In genomic region chr1:189939967-189940366, GRCh38 we compare ENCODE assay signal across 1 cellular context.
TF ChIP-seq lines count a peak whose summit lies in the region.

No MANE protein-coding gene starts in this region.

TF ChIP-seq in HCT116, 20 proteins besides CTCF, POLR2A, EP300 and RAD21 (continued from another document):
- TF ChIP-seq TCF7L2 (IDR thresholded peaks at IDR 0.05; ENCODE audit: borderline replicate concordance, extremely low read depth, insufficient read depth, insufficient read length), result no peak
